10 cellular contexts compared by ENCODE assay signal in the genomic region with DNA sequence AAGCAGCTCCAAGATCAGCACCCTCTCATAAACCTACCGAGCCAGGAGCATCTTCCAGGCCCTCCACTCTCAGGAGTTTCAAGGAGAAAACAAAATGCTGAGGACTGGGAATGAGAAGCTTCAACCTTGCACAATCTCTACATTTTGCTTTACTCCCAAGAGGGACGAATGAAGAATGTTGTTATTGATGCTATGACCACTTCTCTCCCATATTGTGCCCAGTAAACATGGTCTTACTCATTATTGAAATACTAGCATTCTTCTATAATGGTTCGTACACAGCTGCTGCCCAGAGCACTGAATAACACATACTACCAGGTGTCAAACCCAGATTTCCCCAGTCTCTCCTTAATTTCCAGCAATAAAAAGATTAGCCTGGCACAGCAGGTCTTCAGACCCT.
"Had no signal": no experiment of that assay in that cellular context is flagged by ENCODE, and none has a peak within 500 bp of the region (broad histone marks: within the 10 kb centered on the region; RNA-seq: fewer than 3 reads in every experiment).

No MANE protein-coding gene starts in this region.

- H3K4me3 ChIP-seq: body of pancreas, gastroesophageal sphincter, ovary had no signal

- H3K9me3 ChIP-seq: body of pancreas, gastroesophageal sphincter, ovary had no signal

- H3K27ac ChIP-seq: body of pancreas, gastroesophageal sphincter, ovary had no signal

- H3K27me3 ChIP-seq: body of pancreas, ovary had no signal

- DNase-seq: activated T-cell treated with anti-CD3 and anti-CD28 coated beads, Interleukin-2, amount 50 U/mL, for 1 hour; amniotic stem cell; body of pancreas; cerebellar nuclear complex; left ventricle myocardium superior; ovary; stimulated activated CD4-positive, alpha-beta T cell treated with anti-CD3 and anti-CD28 coated beads, Interleukin-2, amount 100 ng/mL, for 48 hours; stimulated activated naive CD8-positive, alpha-beta T cell treated with anti-CD3 and anti-CD28 coated beads, Interleukin-15, Interleukin-2, amounts not matched to agents 100 U/mL and 50 U/mL, for 24 hours; T-helper 2 cell had no signal

- H3K4me1 ChIP-seq: body of pancreas, gastroesophageal sphincter had no signal

- H3K36me3 ChIP-seq: gastroesophageal sphincter, ovary had no signal
